In the genomic region with DNA sequence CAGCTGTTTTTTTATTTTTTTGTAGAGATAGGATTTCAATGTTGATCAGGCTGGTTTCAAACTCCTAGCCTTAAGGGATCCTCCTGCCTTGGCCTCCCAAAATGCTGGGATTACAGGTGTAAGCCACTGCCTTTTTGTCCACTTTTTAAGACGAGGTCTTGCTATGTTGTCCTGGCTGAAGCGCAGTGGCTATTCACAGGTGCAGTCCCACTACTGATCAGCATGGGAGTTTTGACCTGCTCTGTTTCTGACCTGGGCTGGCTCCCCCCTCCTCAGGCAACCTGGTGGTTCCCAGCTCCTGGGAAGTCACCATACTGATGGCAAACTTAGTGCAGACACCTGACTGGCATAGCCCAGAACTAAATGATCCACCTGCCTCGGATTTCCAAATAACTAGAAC, we compare ENCODE assay signal across 27 cellular contexts. TPM values are rescaled to one million over a fixed set of nuclear protein-coding genes. Genes with fewer than 3 reads are reported as not detected.
DNase-seq lines count a peak whose midpoint lies in the region; TF ChIP-seq lines count a peak whose summit lies in the region.
"Had no signal": no experiment of that assay in that cellular context is flagged by ENCODE, and none has a peak within 500 bp of the region (broad histone marks: within the 10 kb centered on the region; RNA-seq: fewer than 3 reads in every experiment).

No MANE protein-coding gene starts in this region.

- H3K36me3 ChIP-seq in Peyer's patch: no peaks in the 10 kb centered on the region
- H3K36me3 ChIP-seq in colonic mucosa: no peaks in the 10 kb centered on the region
- H3K36me3 ChIP-seq: left ventricle myocardium inferior, tibial nerve had no signal

- H3K4me1 ChIP-seq in Peyer's patch: peaks cover 0 to 32% (median 6%) of the 10 kb centered on the region in 4 donors
- H3K4me1 ChIP-seq in colonic mucosa: peaks cover 5% of the 10 kb centered on the region

- H3K4me3 ChIP-seq in Peyer's patch (no peak overlapping the region), colonic mucosa (no peak overlapping the region)
- H3K4me3 ChIP-seq: left ventricle myocardium inferior, skin epidermis, tibial nerve had no signal

- peaks cover 7% of the 10 kb centered on the region for H3K36me3 Mint-ChIP-seq in activated CD4-positive, alpha-beta T cell treated with anti-CD3 and anti-CD28 coated beads, Interleukin-2, amount 10 ng/mL, durations not matched to agents 7 days and 5 days (ENCODE audit: low read depth)
- H3K36me3 Mint-ChIP-seq in progenitor cell of endocrine pancreas (ENCODE audit: insufficient read depth): no peaks in the 10 kb centered on the region
- H3K36me3 Mint-ChIP-seq: naive B cell had no signal

- H3K27me3 ChIP-seq in Peyer's patch (no peaks in the 10 kb centered on the region), colonic mucosa (no peaks in the 10 kb centered on the region)
- H3K27me3 ChIP-seq: tibial nerve had no signal

- H3K4me3 Mint-ChIP-seq in activated CD4-positive, alpha-beta T cell treated with anti-CD3 and anti-CD28 coated beads, Interleukin-2, amount 10 ng/mL, durations not matched to agents 7 days and 5 days: no peak overlapping the region
- peak overlapping the region; percentile 24 for H3K4me3 Mint-ChIP-seq in progenitor cell of endocrine pancreas (ENCODE audit: low read depth)

- H3K27me3 Mint-ChIP-seq in activated CD4-positive, alpha-beta T cell treated with anti-CD3 and anti-CD28 coated beads, Interleukin-2, amount 10 ng/mL, durations not matched to agents 7 days and 5 days: peaks cover 2% of the 10 kb centered on the region
- no peaks in the 10 kb centered on the region for H3K27me3 Mint-ChIP-seq in progenitor cell of endocrine pancreas
- H3K27me3 Mint-ChIP-seq: activated CD4-positive, alpha-beta memory T cell treated with anti-CD3 and anti-CD28 coated beads for 36 hours; central memory CD8-positive, alpha-beta T cell; naive B cell; stimulated activated naive CD8-positive, alpha-beta T cell treated with anti-CD3 and anti-CD28 coated beads, Interleukin-15, amount 100 ng/mL, for 72 hours had no signal

- TF ChIP-seq CTCF in Peyer's patch (IDR thresholded peaks at IDR 0.05) (no peak), colonic mucosa (IDR thresholded peaks at IDR 0.05) (no peak), progenitor cell of endocrine pancreas (IDR thresholded peaks at IDR 0.05; ENCODE audit: unreplicated experiment) (no peak)

- no peak for DNase-seq in activated CD4-positive, alpha-beta T cell treated with anti-CD3 and anti-CD28 coated beads, Interleukin-2, amount 10 ng/mL, durations not matched to agents 7 days and 5 days
- DNase-seq in activated CD4-positive, alpha-beta T cell treated with anti-CD3 and anti-CD28 coated beads, Interleukin-2, amount 50 U/mL, for 48 hours: no peak
- no peak for DNase-seq in Peyer's patch
- no peak for DNase-seq in colonic mucosa
- DNase-seq in progenitor cell of endocrine pancreas (ENCODE audit: low spot score, unreplicated experiment): no peak
- DNase-seq in NCI-H2227 treated with DMSO at 0.1 percent for 48 hours (lab: John Stamatoyannopoulos, UW): no peak
- no peak for DNase-seq in NCI-H69 (lab: John Stamatoyannopoulos, UW)
- no peak for DNase-seq in hepatic stellate cell (ENCODE audit: low spot score)
- DNase-seq: activated CD4-positive, alpha-beta memory T cell treated with anti-CD3 and anti-CD28 coated beads for 36 hours; activated effector memory CD4-positive, alpha-beta T cell treated with anti-CD3 and anti-CD28 coated beads, Interleukin-2, amount 50 U/mL, for 16 hours; COR-L47; DMS79 treated with DMSO at 0.1 percent for 48 hours; GF-D8; H9; hypothalamus; left ventricle myocardium inferior; mesendoderm; naive B cell; NCI-H1436; NCI-H2081 treated with DMSO at 0.1 percent for 48 hours; occipital lobe; stimulated activated naive CD8-positive, alpha-beta T cell treated with anti-CD3 and anti-CD28 coated beads, Interleukin-15, amount 100 ng/mL, for 72 hours; T-helper 9 cell; WERI-Rb-1 had no signal

- H3K27ac ChIP-seq in Peyer's patch (peak overlapping the region in 3 of 4 donors; percentile 27 to 97 (median 78)), colonic mucosa (peak overlapping the region; percentile 100)
- H3K27ac ChIP-seq: left ventricle myocardium inferior, WERI-Rb-1 had no signal

- H3K9ac ChIP-seq in colonic mucosa (ENCODE audit: low read depth in 2 of 2, low read length in 2 of 2): peak overlapping the region in 1 of 2 donors; percentile 55

- peaks cover 32% of the 10 kb centered on the region for H3K4me1 Mint-ChIP-seq in activated CD4-positive, alpha-beta T cell treated with anti-CD3 and anti-CD28 coated beads, Interleukin-2, amount 10 ng/mL, durations not matched to agents 7 days and 5 days
- peaks cover 27% of the 10 kb centered on the region for H3K4me1 Mint-ChIP-seq in progenitor cell of endocrine pancreas (ENCODE audit: low read depth)

- H3K9me3 ChIP-seq in Peyer's patch (no peaks in the 10 kb centered on the region), colonic mucosa (no peaks in the 10 kb centered on the region)
- H3K9me3 ChIP-seq: left ventricle myocardium inferior, tibial nerve had no signal

- intact Hi-C loops in colonic mucosa (cut with DNase I): no loop called here

- no peaks in the 10 kb centered on the region for H3K9me3 Mint-ChIP-seq in activated CD4-positive, alpha-beta T cell treated with anti-CD3 and anti-CD28 coated beads, Interleukin-2, amount 10 ng/mL, durations not matched to agents 7 days and 5 days
- H3K9me3 Mint-ChIP-seq in progenitor cell of endocrine pancreas (ENCODE audit: low read depth): no peaks in the 10 kb centered on the region
- H3K9me3 Mint-ChIP-seq: activated CD4-positive, alpha-beta memory T cell treated with anti-CD3 and anti-CD28 coated beads for 36 hours; central memory CD8-positive, alpha-beta T cell; H9; naive B cell; stimulated activated naive CD8-positive, alpha-beta T cell treated with anti-CD3 and anti-CD28 coated beads, Interleukin-15, amount 100 ng/mL, for 72 hours had no signal

- POLR2A ChIA-PET in activated CD4-positive, alpha-beta T cell treated with anti-CD3 and anti-CD28 coated beads, Interleukin-2, amount 10 ng/mL, durations not matched to agents 7 days and 5 days (lab: Charles Lee): no interaction called here

- H3K27ac Mint-ChIP-seq in activated CD4-positive, alpha-beta T cell treated with anti-CD3 and anti-CD28 coated beads, Interleukin-2, amount 10 ng/mL, durations not matched to agents 7 days and 5 days: peak overlapping the region; percentile 25
- H3K27ac Mint-ChIP-seq in progenitor cell of endocrine pancreas: no peak overlapping the region
- H3K27ac Mint-ChIP-seq: H9; stimulated activated naive CD8-positive, alpha-beta T cell treated with anti-CD3 and anti-CD28 coated beads, Interleukin-15, amount 100 ng/mL, for 72 hours had no signal

- CTCF ChIA-PET in activated CD4-positive, alpha-beta T cell treated with anti-CD3 and anti-CD28 coated beads, Interleukin-2, amount 10 ng/mL, durations not matched to agents 7 days and 5 days (lab: Charles Lee): interaction anchor here (1.1 kb wide), 1 partner anchor 12 kb away, joined by 4 read pairs; no protein-coding TSS in a partner anchor

- no peak for TF ChIP-seq POLR2A in Peyer's patch (IDR thresholded peaks at IDR 0.05)

RNA-seq across cellular contexts. Expression of a gene that starts 2.3 kb away (rescaled TPM):
- 100 to 1,000 TPM; 248 to 271 TPM for total RNA-seq in activated CD4-positive, alpha-beta T cell treated with anti-CD3 and anti-CD28 coated beads, Interleukin-2, amount 10 ng/mL, durations not matched to agents 7 days and 5 days
- total RNA-seq in Peyer's patch: 100 to 1,000 TPM in 2 of 4 donors, 10 to 100 TPM in 2; 56.0 to 255 (median 98.9) TPM
- 100 to 1,000 TPM in 1 of 2 donors, 10 to 100 TPM in 1; 80.1 to 176 TPM for total RNA-seq in colonic mucosa
- 212 and 214 TPM in 2 replicates for total RNA-seq in progenitor cell of endocrine pancreas

RNA-seq across cellular contexts. Expression of a gene that starts 13.0 kb away (rescaled TPM):
- total RNA-seq in activated CD4-positive, alpha-beta T cell treated with anti-CD3 and anti-CD28 coated beads, Interleukin-2, amount 10 ng/mL, durations not matched to agents 7 days and 5 days: 10 to 100 TPM; 40.7 to 49.5 TPM
- total RNA-seq in Peyer's patch (100 to 1,000 TPM in 3 of 4 donors, 10 to 100 TPM in 1; 93.3 to 151 (median 121) TPM), colonic mucosa (100 to 1,000 TPM in 1 of 2 donors, 10 to 100 TPM in 1; 76.2 to 139 TPM), progenitor cell of endocrine pancreas (46.1 and 51.2 TPM in 2 replicates)
